In the genomic region with DNA sequence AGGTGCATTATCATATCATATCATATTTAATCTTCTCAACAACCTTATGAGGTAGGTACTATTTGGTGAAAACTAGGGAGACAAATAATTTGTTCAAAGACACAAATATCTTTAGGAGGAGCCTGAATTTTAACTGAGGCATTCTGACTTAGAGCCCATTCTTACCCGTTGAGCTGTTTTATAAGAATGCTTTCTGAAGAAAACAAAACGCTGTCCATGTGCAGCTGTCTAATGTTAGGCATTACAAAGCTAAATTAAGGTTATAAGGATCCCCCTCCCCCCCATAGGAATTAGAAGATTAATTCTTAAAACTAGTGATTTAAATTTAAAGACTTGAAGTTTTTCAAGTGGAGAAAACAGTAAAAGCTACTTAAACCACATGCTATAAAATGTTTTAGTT, we compare ENCODE assay signal across 23 cellular contexts. TPM values are rescaled to one million over a fixed set of nuclear protein-coding genes. Genes with fewer than 3 reads are reported as not detected.
DNase-seq lines count a peak whose midpoint lies in the region; ATAC-seq, FAIRE-seq and TF ChIP-seq lines count a peak whose summit lies in the region.
"Had no signal": no experiment of that assay in that cellular context is flagged by ENCODE, and none has a peak within 500 bp of the region (broad histone marks: within the 10 kb centered on the region; RNA-seq: fewer than 3 reads in every experiment).

No MANE protein-coding gene starts in this region.

- no TSS peak for BruUV-seq in HepG2 (replicated peaks; lab: Mats Ljungman, UMichigan)

- no peaks in the 10 kb centered on the region for H3K9me2 ChIP-seq in hepatocyte (replicated peaks; ENCODE audit: insufficient read depth)

- H3K9ac ChIP-seq in HepG2 (ENCODE audit: insufficient read depth, low read depth, low read length) = no peak overlapping the region
- H3K9ac ChIP-seq: KMS-11, parathyroid adenoma had no signal

- POLR2A ChIA-PET in HepG2 (lab: Yijun Ruan, JAX) = interaction anchor here (0.9 kb wide), 1 partner anchor 13 kb away, joined by 4 read pairs; no protein-coding TSS in a partner anchor

- no peak overlapping the region for H3K27ac ChIP-seq in HepG2 (ENCODE audit: extremely low read length, insufficient read depth, low read length)
- H3K27ac ChIP-seq in right lobe of liver = no peak overlapping the region
- 0 out of 2 replicates have a peak overlapping the region, but pooled peaks have one; percentile 2 for H3K27ac ChIP-seq in SJSA1
- H3K27ac ChIP-seq in hepatocyte = no peak overlapping the region
- H3K27ac ChIP-seq: KMS-11, parathyroid adenoma, SJCRH30, uterus, WERI-Rb-1 had no signal

- H3K4me2 ChIP-seq in HepG2 (ENCODE audit: low read depth, low read length) = no peak overlapping the region
- peak overlapping the region; percentile 40 for H3K4me2 ChIP-seq in hepatocyte
- H3K4me2 ChIP-seq: KMS-11 had no signal

- peaks cover 0 to 2% of the 10 kb centered on the region in 2 experiments; a peak in 1 of 5 replicates for H3K36me3 ChIP-seq in HepG2 (replicated peaks in 1 of 2; ENCODE audit: control insufficient read depth in 1 of 2, insufficient read depth in 2 of 2, low read length in 2 of 2)
- H3K36me3 ChIP-seq in right lobe of liver = no peaks in the 10 kb centered on the region
- H3K36me3 ChIP-seq in SJSA1 = peaks cover 5% of the 10 kb centered on the region; the same call in 1 of the 2 replicates
- no peaks in the 10 kb centered on the region for H3K36me3 ChIP-seq in hepatocyte (replicated peaks; ENCODE audit: insufficient read depth, low read depth)
- H3K36me3 ChIP-seq: Peyer's patch, SJCRH30, suprapubic skin, uterus, WERI-Rb-1 had no signal

- TF ChIP-seq EP300 in HepG2 (IDR thresholded peaks at IDR 0.05; ENCODE audit: low read depth in 2 of 2, low read length in 2 of 2) (no peak), HepG2 (CRISPR knock-in tag; IDR thresholded peaks at IDR 0.05; ENCODE audit: borderline replicate concordance) (no peak)

- no peaks in the 10 kb centered on the region for H3K9me3 ChIP-seq in HepG2 (ENCODE audit: low read length)
- no peaks in the 10 kb centered on the region for H3K9me3 ChIP-seq in right lobe of liver
- no peaks in the 10 kb centered on the region for H3K9me3 ChIP-seq in SJSA1 (replicated peaks)
- H3K9me3 ChIP-seq in hepatocyte (ENCODE audit: low read depth) = no peaks in the 10 kb centered on the region
- H3K9me3 ChIP-seq: Peyer's patch, SJCRH30, suprapubic skin, uterus had no signal

- no peak for TF ChIP-seq RAD21 in HepG2 (CRISPR knock-in tag; IDR thresholded peaks at IDR 0.05)

- TF ChIP-seq POLR2A in HepG2 (IDR thresholded peaks at IDR 0.05; ENCODE audit: insufficient read depth in 1 of 2, low read depth in 2 of 2, low read length in 2 of 2) (no peak), right lobe of liver (IDR thresholded peaks at IDR 0.05) (no peak)

- H3K4me1 ChIP-seq in HepG2 (ENCODE audit: insufficient read depth, low read length) (peaks cover 91% of the 10 kb centered on the region), right lobe of liver (peaks cover 0 to 57% (median 16%) of the 10 kb centered on the region in 4 donors), SJSA1 (replicated peaks) (peaks cover 73% of the 10 kb centered on the region), hepatocyte (ENCODE audit: insufficient read depth) (peaks cover 41% of the 10 kb centered on the region)

- no peak for ATAC-seq in HepG2
- no peak for ATAC-seq in right lobe of liver
- ATAC-seq in GM21529 (IDR thresholded peaks at IDR 0.05; ENCODE audit: unreplicated experiment) = no peak
- ATAC-seq: natural killer cell, sciatic nerve had no signal

- no peak for DNase-seq in HepG2 (ENCODE audit: low spot score)
- no peak for DNase-seq in right lobe of liver
- DNase-seq in SJSA1 (ENCODE audit: low read depth in 1 of 2, low spot score in 2 of 2) = no peak
- no peak for DNase-seq in hepatocyte (ENCODE audit: low spot score)
- no peak for DNase-seq in OCI-M1 (lab: John Stamatoyannopoulos, UW)
- no peak for DNase-seq in OCI-M2 (lab: John Stamatoyannopoulos, UW; ENCODE audit: unreplicated experiment)
- no peak for DNase-seq in activated CD4-positive, alpha-beta T cell treated with anti-CD3 and anti-CD28 coated beads for 4 hours
- DNase-seq: activated CD4-positive, alpha-beta T cell treated with anti-CD3 and anti-CD28 coated beads, Interleukin-2, amount 50 U/mL, for 4 hours; activated gamma-delta T cell treated with Interleukin-2 at 50 U/mL for 16 hours; caudate nucleus; GDM1; natural killer cell; NCI-H187 treated with DMSO at 0.1 percent for 48 hours; Peyer's patch; SJCRH30; stimulated activated CD4-positive, alpha-beta T cell treated with anti-CD3 and anti-CD28 coated beads, Interleukin-1b, Interleukin-23, amount 100 ng/mL, for 48 hours; uterus; WERI-Rb-1 had no signal

- TF ChIP-seq CTCF in HepG2 (CRISPR knock-in tag; IDR thresholded peaks at IDR 0.05) = no peak
- no peak for TF ChIP-seq CTCF in right lobe of liver (IDR thresholded peaks at IDR 0.05)
- no peak for TF ChIP-seq CTCF in hepatocyte (IDR thresholded peaks at IDR 0.05; ENCODE audit: poor library complexity)

- WGBS in HepG2 (ENCODE audit: low lambda C conversion rate) = 95% methylated on average over 2 of the region's 2 CpGs
- WGBS in right lobe of liver (ENCODE audit: insufficient coverage, low coverage, low lambda C conversion rate, missing lambda C conversion rate) = 73% methylated on average over 2 of the region's 2 CpGs
- 39% methylated on average over 2 of the region's 2 CpGs for WGBS in hepatocyte (ENCODE audit: low lambda C conversion rate, missing lambda C conversion rate)

- CTCF ChIA-PET in HepG2 (lab: Yijun Ruan, JAX; ENCODE audit: low intra/inter-chr PET ratio, low total read pairs) = no interaction called here

- H2AFZ ChIP-seq in HepG2 (ENCODE audit: low read length) = no peak overlapping the region
- H2AFZ ChIP-seq in hepatocyte = no peak overlapping the region
- H2AFZ ChIP-seq: parathyroid adenoma had no signal

- in situ Hi-C loops in HepG2 (cut with HindIII; ENCODE audit: extremely low pct_ligation_motif_present, low pct_unique_long_range_greater_than_20kb) = no loop called here

- H4K20me1 ChIP-seq in HepG2 (ENCODE audit: insufficient read depth, low read length) (peaks cover 73% of the 10 kb centered on the region), hepatocyte (ENCODE audit: insufficient read depth, poor library complexity, severe bottlenecking) (peaks cover 96% of the 10 kb centered on the region)

- intact Hi-C loops in HepG2 (cut with micrococcal nuclease; ENCODE audit: unreplicated experiment) (loop anchor here (10.0 kb wide), 2 partner anchors 48 to 312 kb away; a partner anchor contains a TSS), right lobe of liver (cut with DNase I) (no loop called here)

- H3K79me2 ChIP-seq in HepG2 (ENCODE audit: insufficient read depth, low read length) (peaks cover 97% of the 10 kb centered on the region), hepatocyte (peaks cover 100% of the 10 kb centered on the region)

- H3K27me3 ChIP-seq in HepG2 (ENCODE audit: control insufficient read depth in 1 of 2, insufficient read depth in 2 of 2, low read length in 2 of 2) (no peaks in the 10 kb centered on the region; a peak in 1 of 5 replicates), right lobe of liver (no peaks in the 10 kb centered on the region), SJSA1 (replicated peaks) (no peaks in the 10 kb centered on the region), hepatocyte (no peaks in the 10 kb centered on the region)
- H3K27me3 ChIP-seq: Peyer's patch, SJCRH30, suprapubic skin, uterus had no signal

- no peak for FAIRE-seq in HepG2 (lab: Jason Lieb, UNC)

- no peak overlapping the region for H3K4me3 ChIP-seq in HepG2 (replicated peaks in 1 of 3; ENCODE audit: insufficient read depth in 1 of 3, low read depth in 2 of 3, low read length in 3 of 3)
- no peak overlapping the region for H3K4me3 ChIP-seq in right lobe of liver
- H3K4me3 ChIP-seq in SJSA1 = no peak overlapping the region
- H3K4me3 ChIP-seq in hepatocyte = no peak overlapping the region
- H3K4me3 ChIP-seq: Peyer's patch, SJCRH30, suprapubic skin, uterus had no signal

TF ChIP-seq in HepG2, 621 proteins besides CTCF, POLR2A, EP300 and RAD21:
- TF ChIP-seq RBFOX2 (IDR thresholded peaks at IDR 0.05; ENCODE audit: low read depth, low read length) = 0 out of 2 replicates have a peak, but pooled peaks have one; percentile 26
- TF ChIP-seq ZNF652 (CRISPR knock-in tag; IDR thresholded peaks at IDR 0.05; ENCODE audit: borderline replicate concordance, low read depth) = no peak

RNA-seq across cellular contexts. Expression of a gene that starts 6.4 kb away (rescaled TPM):
- total RNA-seq in HepG2 (2016; rRNA removed; fragmentation: Illumina TruSeq; extraction: Trizol) = 138 and 169 TPM in 2 replicates
- total RNA-seq in HepG2 (2016; cell fraction: cytosol; rRNA removed; fragmentation: Illumina TruSeq; extraction: Trizol; ENCODE audit: low read depth) = 28.3 and 35.6 TPM in 2 replicates
- total RNA-seq in HepG2 (2016; cell fraction: insoluble cytoplasmic fraction; rRNA removed; fragmentation: Illumina TruSeq; extraction: Trizol) = 136 and 165 TPM in 2 replicates
- 68.6 and 81.8 TPM in 2 replicates for total RNA-seq in HepG2 (2016; cell fraction: membrane; rRNA removed; fragmentation: Illumina TruSeq; extraction: Trizol)
- total RNA-seq in HepG2 (2016; cell fraction: nucleus; rRNA removed; fragmentation: Illumina TruSeq; extraction: Trizol) = 209 and 237 TPM in 2 replicates
- polyA plus RNA-seq in HepG2 (2011; rRNA removed) = 43.3 and 60.6 TPM in 2 replicates
- polyA plus RNA-seq in HepG2 (2011; cell fraction: cytosol; rRNA removed) = 22.9 and 39.5 TPM in 2 replicates
- polyA plus RNA-seq in HepG2 (2011; cell fraction: nucleus; rRNA removed) = 36.7 and 39.6 TPM in 2 replicates
- polyA plus RNA-seq in HepG2 (2012) = 91.0 and 125 TPM in 2 replicates
- 12.0 and 13.7 TPM in 2 replicates for polyA plus RNA-seq in HepG2 (2016; cell fraction: cytosol; fragmentation: Illumina TruSeq; extraction: Trizol; ENCODE audit: low read depth)
- polyA plus RNA-seq in HepG2 (2016; cell fraction: insoluble cytoplasmic fraction; fragmentation: Illumina TruSeq; extraction: Trizol; ENCODE audit: low read depth) = 100.0 and 102 TPM in 2 replicates
- polyA plus RNA-seq in HepG2 (2016; cell fraction: membrane; fragmentation: Illumina TruSeq; extraction: Trizol; ENCODE audit: low read depth) = 31.3 and 39.9 TPM in 2 replicates
- 225 and 226 TPM in 2 replicates for polyA plus RNA-seq in HepG2 (2016; cell fraction: nucleus; fragmentation: Illumina TruSeq; extraction: Trizol; ENCODE audit: insufficient read depth, low read depth)
- 12.2 and 19.3 TPM in 2 replicates for polyA minus RNA-seq in HepG2 (2011; rRNA and poly(A)+ RNA removed; ENCODE audit: low replicate concordance)
- polyA minus RNA-seq in HepG2 (2011; cell fraction: cytosol; rRNA and poly(A)+ RNA removed) = 57.0 and 63.6 TPM in 2 replicates
- polyA minus RNA-seq in HepG2 (2011; cell fraction: nucleus; rRNA and poly(A)+ RNA removed) = 265 and 273 TPM in 2 replicates
- total RNA-seq in right lobe of liver = 10 to 100 TPM; 55.8 to 90.8 (median 64.1) TPM
- 247 and 293 TPM in 2 replicates for total RNA-seq in SJSA1 (2014; rRNA removed; shearing (Covaris generic))
- total RNA-seq in hepatocyte = 131 and 150 TPM in 2 replicates
- 164 and 209 TPM in 2 replicates for polyA plus RNA-seq in hepatocyte
